21 cellular contexts compared by ENCODE assay signal in genomic region chr17:15659236-15659635, GRCh38. TPM values are rescaled to one million over a fixed set of nuclear protein-coding genes. Genes with fewer than 3 reads are reported as not detected.
A peak's percentile ranks its signal among the peaks of the same experiment; 100 is the strongest.
DNase-seq lines count a peak whose midpoint lies in the region; ATAC-seq, FAIRE-seq and TF ChIP-seq lines count a peak whose summit lies in the region.
"Had no signal": no experiment of that assay in that cellular context is flagged by ENCODE, and none has a peak within 500 bp of the region (broad histone marks: within the 10 kb centered on the region; RNA-seq: fewer than 3 reads in every experiment).

No MANE protein-coding gene starts in this region.

- peak overlapping the region; percentile 72 for H3K9ac ChIP-seq in PC-3 (ENCODE audit: low read length)
- peak overlapping the region; percentile 68 for H3K9ac ChIP-seq in mammary epithelial cell (ENCODE audit: insufficient read depth, low read length)

- H3K9me2 ChIP-seq in PC-3 (replicated peaks; ENCODE audit: low read length) = no peaks in the 10 kb centered on the region

- no peak for TF ChIP-seq EP300 in stomach (IDR thresholded peaks at IDR 0.05)

- dilution Hi-C loops in mammary epithelial cell (cut with HindIII; ENCODE audit: low sequenced_read_pairs) = loop anchor here (10.0 kb wide), 1 partner anchor 286 kb away; the partner anchor contains the start of gene ADORA2B

- BruUV-seq in PC-3 (replicated peaks; lab: Mats Ljungman, UMichigan) (no TSS peak), mammary epithelial cell (replicated peaks; lab: Mats Ljungman, UMichigan) (no TSS peak)

- CTCF ChIA-PET in PC-3 (lab: Charles Lee) (no interaction called here), mammary epithelial cell (lab: Charles Lee; ENCODE audit: low non-redundant PET) (no interaction called here)

- H3K27me3 ChIP-seq in PC-3 (ENCODE audit: low read length) = no peaks in the 10 kb centered on the region
- no peaks in the 10 kb centered on the region for H3K27me3 ChIP-seq in mammary epithelial cell (ENCODE audit: insufficient read depth, low read length)
- no peaks in the 10 kb centered on the region for H3K27me3 ChIP-seq in lower lobe of right lung (ENCODE audit: low read depth)
- H3K27me3 ChIP-seq in stomach = no peaks in the 10 kb centered on the region
- H3K27me3 ChIP-seq in small intestine (ENCODE audit: control insufficient read depth in 2 of 2, insufficient read depth in 2 of 2, low read length in 2 of 2) = no peaks in the 10 kb centered on the region
- H3K27me3 ChIP-seq: adrenal gland, gastroesophageal sphincter had no signal

- 62% methylated on average over 5 of the region's 6 CpGs for WGBS in mammary epithelial cell (ENCODE audit: low coverage, missing lambda C conversion rate)
- 70 to 87% (median 78%) methylated on average over 6 of the region's 6 CpGs for WGBS in stomach, 5 donors
- WGBS in small intestine, 3 donors = 95 to 97% (median 97%) methylated on average over 6 of the region's 6 CpGs

- peaks cover 10% of the 10 kb centered on the region for H3K36me3 ChIP-seq in PC-3 (ENCODE audit: low read depth, low read length)
- no peaks in the 10 kb centered on the region for H3K36me3 ChIP-seq in mammary epithelial cell (ENCODE audit: insufficient read depth, low read length)
- no peaks in the 10 kb centered on the region for H3K36me3 ChIP-seq in lower lobe of right lung
- peaks cover 0 to 2% (median 0%) of the 10 kb centered on the region in 4 donors for H3K36me3 ChIP-seq in stomach
- H3K36me3 ChIP-seq in small intestine (ENCODE audit: control insufficient read depth in 2 of 2, insufficient read depth in 2 of 2, low read length in 2 of 2) = no peaks in the 10 kb centered on the region
- H3K36me3 ChIP-seq: adrenal gland, thoracic aorta had no signal

- H2AFZ ChIP-seq in PC-3 (ENCODE audit: low read length) (no peak overlapping the region), mammary epithelial cell (ENCODE audit: low read depth, low read length) (no peak overlapping the region)

- intact Hi-C loops in PC-3 (cut with micrococcal nuclease) = no loop called here
- intact Hi-C loops in mammary epithelial cell (cut with micrococcal nuclease) = loop anchor here (1.0 kb wide), 1 partner anchor 8 kb away; no protein-coding TSS in a partner anchor
- intact Hi-C loops in lower lobe of right lung (cut with DNase I) = no loop called here
- intact Hi-C loops in stomach (cut with DNase I; ENCODE audit: low total_unique reads) = no loop called here

- in situ Hi-C loops in mammary epithelial cell (cut with MboI; ENCODE audit: low sequenced_read_pairs in 2 of 2) = no loop called here

- no peak for ATAC-seq in PC-3
- ATAC-seq in lower lobe of right lung = peak; percentile 37 to 52
- ATAC-seq: CD8-positive, alpha-beta T cell; gastroesophageal sphincter; left colon; sciatic nerve; stimulated activated effector memory CD8-positive, alpha-beta T cell treated with anti-CD3 and anti-CD28 coated beads, Interleukin-12 subunit alpha, Interleukin-12 subunit beta, amount 100 ng/mL, for 72 hours had no signal

- H3K4me2 ChIP-seq in PC-3 (ENCODE audit: low read length) (peak overlapping the region; percentile 74), mammary epithelial cell (ENCODE audit: insufficient read depth, low read depth, low read length) (peak overlapping the region; percentile 75)

- POLR2A ChIA-PET in PC-3 (lab: Charles Lee; ENCODE audit: unreplicated experiment) = interaction anchor here (1.2 kb wide), 1 partner anchor 8 kb away, joined by 3 read pairs; no protein-coding TSS in a partner anchor

- H4K20me1 ChIP-seq in PC-3 (ENCODE audit: low read length) = no peaks in the 10 kb centered on the region
- H4K20me1 ChIP-seq in mammary epithelial cell (ENCODE audit: insufficient read depth, low read length) = no peaks in the 10 kb centered on the region

- no peak for TF ChIP-seq POLR2A in stomach (IDR thresholded peaks at IDR 0.05)

- peak overlapping the region; percentile 96 for H3K27ac ChIP-seq in PC-3 (ENCODE audit: low read length)
- peak overlapping the region; percentile 98 for H3K27ac ChIP-seq in mammary epithelial cell (ENCODE audit: insufficient read depth, low read depth, low read length)
- peak overlapping the region; percentile 71 for H3K27ac ChIP-seq in lower lobe of right lung
- peak overlapping the region; percentile 33 to 61 (median 52) for H3K27ac ChIP-seq in stomach
- H3K27ac ChIP-seq in small intestine (ENCODE audit: low read depth in 1 of 2, low read length in 1 of 2) = no peak overlapping the region
- H3K27ac ChIP-seq: adrenal gland, gastroesophageal sphincter, thoracic aorta had no signal

- no peak for TF ChIP-seq CTCF in PC-3 (conservative IDR thresholded peaks at IDR 0.05; ENCODE audit: low read depth, low read length)
- no peak for TF ChIP-seq CTCF in mammary epithelial cell (conservative IDR thresholded peaks at IDR 0.05 in 1 of 2, IDR thresholded peaks at IDR 0.05 in 1 of 2; ENCODE audit: extremely low read depth in 1 of 2, insufficient read depth in 1 of 2, low read depth in 1 of 2, low read length in 2 of 2)
- no peak for TF ChIP-seq CTCF in lower lobe of right lung (IDR thresholded peaks at IDR 0.05)
- no peak for TF ChIP-seq CTCF in stomach (IDR thresholded peaks at IDR 0.05)

- no peak for DNase-seq in PC-3
- DNase-seq in mammary epithelial cell = no peak
- no peak for DNase-seq in lower lobe of right lung
- DNase-seq in stomach = no peak
- DNase-seq in small intestine = no peak
- no peak for DNase-seq in stimulated activated CD4-positive, alpha-beta T cell treated with anti-CD3 and anti-CD28 coated beads, Interleukin-4, amount 100 ng/mL, for 24 hours
- DNase-seq in activated T-cell treated with anti-CD3 and anti-CD28 coated beads, Interleukin-2, amount 50 U/mL, for 48 hours = no peak
- DNase-seq: activated CD4-positive, alpha-beta memory T cell treated with anti-CD3 and anti-CD28 coated beads, Interleukin-2, amount 10 ng/mL, durations not matched to agents 7 days and 5 days; caudate nucleus; CD8-positive, alpha-beta T cell; DND-41; KBM-7; left colon; MV-4-11; NCI-H1930; occipital lobe had no signal

- 0 out of 2 replicates have a peak overlapping the region, but pooled peaks have one; percentile 1 for H3K4me3 ChIP-seq in PC-3 (ENCODE audit: low read length)
- H3K4me3 ChIP-seq in mammary epithelial cell (replicated peaks in 1 of 3; ENCODE audit: insufficient read depth in 1 of 3, low read depth in 2 of 3, low read length in 3 of 3) = no peak overlapping the region
- no peak overlapping the region for H3K4me3 ChIP-seq in lower lobe of right lung
- no peak overlapping the region for H3K4me3 ChIP-seq in stomach
- H3K4me3 ChIP-seq in small intestine (ENCODE audit: low read depth in 1 of 2, low read length in 2 of 2) = no peak overlapping the region
- H3K4me3 ChIP-seq: adrenal gland, gastroesophageal sphincter, thoracic aorta had no signal

- H3K9me3 ChIP-seq in PC-3 (ENCODE audit: low read length) (no peaks in the 10 kb centered on the region), mammary epithelial cell (replicated peaks; ENCODE audit: insufficient read depth, low read length) (no peaks in the 10 kb centered on the region), lower lobe of right lung (no peaks in the 10 kb centered on the region), stomach (no peaks in the 10 kb centered on the region), small intestine (ENCODE audit: control insufficient read depth, low read depth) (no peaks in the 10 kb centered on the region)
- H3K9me3 ChIP-seq: adrenal gland, gastroesophageal sphincter, thoracic aorta had no signal

- no peaks in the 10 kb centered on the region for H3K79me2 ChIP-seq in PC-3 (ENCODE audit: low read length)
- no peaks in the 10 kb centered on the region for H3K79me2 ChIP-seq in mammary epithelial cell (ENCODE audit: insufficient read depth, low read length)

- H3K4me1 ChIP-seq in PC-3 (ENCODE audit: insufficient read depth, low read length) = peaks cover 52% of the 10 kb centered on the region
- peaks cover 52% of the 10 kb centered on the region for H3K4me1 ChIP-seq in mammary epithelial cell (ENCODE audit: insufficient read depth, low read length)
- peaks cover 13% of the 10 kb centered on the region for H3K4me1 ChIP-seq in lower lobe of right lung
- H3K4me1 ChIP-seq in stomach = peaks cover 4 to 23% (median 17%) of the 10 kb centered on the region in 4 donors
- H3K4me1 ChIP-seq in small intestine (ENCODE audit: control insufficient read depth in 2 of 2, insufficient read depth in 1 of 2, low read depth in 1 of 2, low read length in 1 of 2) = no peaks in the 10 kb centered on the region
- H3K4me1 ChIP-seq: gastroesophageal sphincter had no signal

- H3F3A ChIP-seq in PC-3 (ENCODE audit: low read length, unreplicated experiment) = peaks cover 19% of the 10 kb centered on the region

- no peak for FAIRE-seq in small intestine (lab: Jason Lieb, UNC)

RNA-seq across cellular contexts. Expression of gene TRIM16, which starts 24.9 kb away (rescaled TPM):
- 76.2 and 76.6 TPM in 2 replicates for total RNA-seq in PC-3 (2014; rRNA removed)
- 10 to 100 TPM; 38.5 to 52.0 TPM for total RNA-seq in mammary epithelial cell
- polyA plus RNA-seq in mammary epithelial cell = 31.4 TPM
- 40.8 TPM for polyA minus RNA-seq in mammary epithelial cell
- total RNA-seq in lower lobe of right lung = 20.6 TPM
- 10 to 100 TPM in 4 of 5 donors, 1 to 10 TPM in 1; 1.2 to 82.9 (median 46.3) TPM for total RNA-seq in stomach
- polyA plus RNA-seq in stomach = 10 to 100 TPM; 19.4 to 70.9 (median 24.5) TPM
- polyA plus RNA-seq in small intestine = 10 to 100 TPM; 16.5 to 22.2 (median 20.1) TPM

RNA-seq across cellular contexts. Expression of gene FBXW10B, which starts 39.7 kb away (rescaled TPM):
- total RNA-seq in PC-3 (2014; rRNA removed) (7.0 and 7.2 TPM in 2 replicates), mammary epithelial cell (1 to 10 TPM; 1.0 to 1.5 TPM), lower lobe of right lung (0.74 TPM), stomach (10 to 100 TPM in 2 of 5 donors, 1 to 10 TPM in 1, not detected in 2; 2.0 to 13.0 (median 11.2) TPM)
- polyA plus RNA-seq in mammary epithelial cell (0.93 TPM), stomach (1 to 10 TPM in 2 of 3 donors, under 1 TPM in 1; 0.31 to 2.8 (median 1.5) TPM), small intestine (1 to 10 TPM in 1 of 3 donors, under 1 TPM in 1, not detected in 1; 0.81 to 1.0 TPM)
- polyA minus RNA-seq in mammary epithelial cell = not detected
- total RNA-seq: CD8-positive, alpha-beta T cell had no signal

RNA-seq across cellular contexts. Expression of gene ZNF286A, which starts 40.3 kb away (rescaled TPM):
- total RNA-seq in PC-3 (2014; rRNA removed) (49.6 and 94.1 TPM in 2 replicates), mammary epithelial cell (10 to 100 TPM; 29.8 to 37.0 TPM), lower lobe of right lung (11.2 TPM), stomach (10 to 100 TPM in 3 of 5 donors, 1 to 10 TPM in 2; 4.7 to 29.4 (median 13.6) TPM)
- polyA plus RNA-seq in mammary epithelial cell (33.8 TPM), stomach (1 to 10 TPM; 3.5 to 5.7 (median 4.3) TPM), small intestine (1 to 10 TPM; 2.2 to 6.2 (median 2.5) TPM)
- polyA minus RNA-seq in mammary epithelial cell = 31.4 TPM

Comparison
In these comparisons a context has a peak if more than half of its experiments do, and no peak if none do; other contexts are left out.
1. H3K27ac ChIP-seq: peak in PC-3 (single experiment), mammary epithelial cell (single experiment), lower lobe of right lung (single experiment) and stomach (5 of 5); none in small intestine (0 of 2).